10 cellular contexts compared by ENCODE assay signal in genomic region chr3:196774191-196774820, GRCh38. TPM values are rescaled to one million over a fixed set of nuclear protein-coding genes. Genes with fewer than 3 reads are reported as not detected.
DNase-seq lines count a peak whose midpoint lies in the region; ATAC-seq and TF ChIP-seq lines count a peak whose summit lies in the region.
"Had no signal": no experiment of that assay in that cellular context is flagged by ENCODE, and none has a peak within 500 bp of the region (broad histone marks: within the 10 kb centered on the region; RNA-seq: fewer than 3 reads in every experiment).

No MANE protein-coding gene starts in this region.

- no peaks in the 10 kb centered on the region for H3K9me3 Mint-ChIP-seq in Caco-2 (ENCODE audit: unreplicated experiment)
- H3K9me3 Mint-ChIP-seq in dendritic cell treated with granulocyte-macrophage colony-stimulating factor and Interleukin-4, amounts not matched to agents 40 ng/mL and 50 ng/mL, for 4 days: no peaks in the 10 kb centered on the region
- no peaks in the 10 kb centered on the region for H3K9me3 Mint-ChIP-seq in natural killer cell

- H3K9me3 ChIP-seq in Caco-2: no peaks in the 10 kb centered on the region
- H3K9me3 ChIP-seq in Panc1 (ENCODE audit: control insufficient read depth, insufficient read depth, low read depth, low read length): no peaks in the 10 kb centered on the region
- H3K9me3 ChIP-seq: suprapubic skin had no signal

- H3K4me3 Mint-ChIP-seq in Caco-2 (ENCODE audit: unreplicated experiment): no peak overlapping the region
- no peak overlapping the region for H3K4me3 Mint-ChIP-seq in dendritic cell treated with granulocyte-macrophage colony-stimulating factor and Interleukin-4, amounts not matched to agents 40 ng/mL and 50 ng/mL, for 4 days
- H3K4me3 Mint-ChIP-seq in natural killer cell: peak overlapping the region; percentile 4

- POLR2A ChIA-PET in Caco-2 (lab: Charles Lee) (no interaction called here), Panc1 (lab: Charles Lee) (no interaction called here)

- no peaks in the 10 kb centered on the region for H3K27me3 ChIP-seq in Caco-2 (replicated peaks; ENCODE audit: control insufficient read depth, insufficient read depth, low read length)
- no peaks in the 10 kb centered on the region for H3K27me3 ChIP-seq in Panc1 (ENCODE audit: control insufficient read depth, insufficient read depth, low read length)
- H3K27me3 ChIP-seq: suprapubic skin had no signal

- ATAC-seq in Panc1 (no peak), natural killer cell (peak in 1 of 3 donors; percentile 35), HG03108 (IDR thresholded peaks at IDR 0.05; ENCODE audit: unreplicated experiment) (no peak), omental fat pad (ENCODE audit: low FRiP score) (no peak), esophagus mucosa (no peak)

- in situ Hi-C loops in Panc1 (cut with HindIII; ENCODE audit: low pct_unique_long_range_greater_than_20kb, low sequenced_read_pairs): no loop called here

- H3K27me3 Mint-ChIP-seq in Caco-2 (ENCODE audit: insufficient read depth, unreplicated experiment) (no peaks in the 10 kb centered on the region), natural killer cell (ENCODE audit: low read depth in 2 of 2) (no peaks in the 10 kb centered on the region)
- H3K27me3 Mint-ChIP-seq in dendritic cell treated with granulocyte-macrophage colony-stimulating factor and Interleukin-4, amounts not matched to agents 40 ng/mL and 50 ng/mL, for 4 days: no peaks in the 10 kb centered on the region

- H3K36me3 ChIP-seq in Caco-2 (ENCODE audit: control insufficient read depth, insufficient read depth, low read length) (no peaks in the 10 kb centered on the region), Panc1 (ENCODE audit: control insufficient read depth, insufficient read depth, low read length) (no peaks in the 10 kb centered on the region; the same call in 1 of the 2 replicates)
- H3K36me3 ChIP-seq: suprapubic skin had no signal

- BruUV-seq in Caco-2 (replicated peaks; lab: Mats Ljungman, UMichigan) (no TSS peak), Panc1 (replicated peaks; lab: Mats Ljungman, UMichigan) (TSS peak; percentile 11)

- TF ChIP-seq CTCF in Caco-2 (IDR thresholded peaks at IDR 0.05; ENCODE audit: insufficient read depth in 1 of 2, low read depth in 1 of 2, low read length in 1 of 2, severe bottlenecking in 1 of 2, unreplicated experiment in 1 of 2) (no peak), Panc1 (IDR thresholded peaks at IDR 0.05) (no peak), natural killer cell (IDR thresholded peaks at IDR 0.05) (no peak), omental fat pad (IDR thresholded peaks at IDR 0.05) (no peak)

- H3K27ac Mint-ChIP-seq in Caco-2 (ENCODE audit: unreplicated experiment) (peak overlapping the region; percentile 6), natural killer cell (peak overlapping the region; percentile 66)
- H3K27ac Mint-ChIP-seq in dendritic cell treated with granulocyte-macrophage colony-stimulating factor and Interleukin-4, amounts not matched to agents 40 ng/mL and 50 ng/mL, for 4 days: peak overlapping the region; percentile 75

- CTCF ChIA-PET in Caco-2 (lab: Charles Lee): no interaction called here
- CTCF ChIA-PET in Panc1 (lab: Charles Lee): interaction anchor here (0.6 kb wide), 1 partner anchor 923 kb away, joined by 3 read pairs; no protein-coding TSS in a partner anchor

- H3K27ac ChIP-seq in Panc1 (ENCODE audit: low read length): peak overlapping the region; percentile 29; the same call in 1 of the 2 replicates
- H3K27ac ChIP-seq: suprapubic skin had no signal

- H3K36me3 Mint-ChIP-seq in Caco-2 (ENCODE audit: insufficient read depth, unreplicated experiment) (peaks cover 38% of the 10 kb centered on the region), natural killer cell (no peaks in the 10 kb centered on the region)
- peaks cover 54% of the 10 kb centered on the region for H3K36me3 Mint-ChIP-seq in dendritic cell treated with granulocyte-macrophage colony-stimulating factor and Interleukin-4, amounts not matched to agents 40 ng/mL and 50 ng/mL, for 4 days (ENCODE audit: low read depth)

- intact Hi-C loops in Caco-2 (cut with micrococcal nuclease; ENCODE audit: unreplicated experiment) (no loop called here), Panc1 (cut with micrococcal nuclease; ENCODE audit: unreplicated experiment) (no loop called here), natural killer cell (cut with micrococcal nuclease) (no loop called here)
- intact Hi-C loops in dendritic cell treated with granulocyte-macrophage colony-stimulating factor and Interleukin-4, amounts not matched to agents 40 ng/mL and 50 ng/mL, for 4 days (cut with micrococcal nuclease): no loop called here

- no peak for DNase-seq in Caco-2
- peak; percentile 42 for DNase-seq in Panc1 (ENCODE audit: low read depth, low spot score)
- DNase-seq in natural killer cell: no peak
- DNase-seq in omental fat pad (ENCODE audit: low spot score): no peak
- no peak for DNase-seq in T-helper 9 cell
- DNase-seq: NCI-H2227 treated with DMSO at 0.1 percent for 48 hours had no signal

- peaks cover 9% of the 10 kb centered on the region for H3K4me1 Mint-ChIP-seq in Caco-2 (ENCODE audit: low read depth, unreplicated experiment)
- peaks cover 65% of the 10 kb centered on the region for H3K4me1 Mint-ChIP-seq in dendritic cell treated with granulocyte-macrophage colony-stimulating factor and Interleukin-4, amounts not matched to agents 40 ng/mL and 50 ng/mL, for 4 days (ENCODE audit: low read depth)
- H3K4me1 Mint-ChIP-seq in natural killer cell: peaks cover 71 to 73% of the 10 kb centered on the region in 2 donors

- H3K4me3 ChIP-seq in Caco-2 (ENCODE audit: low read depth, low read length) (no peak overlapping the region), Panc1 (ENCODE audit: low read depth in 2 of 2, low read length in 2 of 2) (no peak overlapping the region)
- H3K4me3 ChIP-seq: suprapubic skin had no signal

- H3K4me1 ChIP-seq in Caco-2 (0 out of 2 replicates have a peak, but pooled peaks cover 8% of the 10 kb centered on the region), Panc1 (ENCODE audit: control insufficient read depth, insufficient read depth, low read length) (peaks cover 18% of the 10 kb centered on the region)

RNA-seq across cellular contexts. Expression of gene PAK2, which starts 34.6 kb away (rescaled TPM):
- 73.7 and 89.6 TPM in 2 replicates for total RNA-seq in Caco-2 (2022)
- total RNA-seq in Panc1 (2021; ENCODE audit: unreplicated experiment): 185 TPM
- polyA plus RNA-seq in Panc1 (2012; ENCODE audit: insufficient read length): 115 TPM
- total RNA-seq in natural killer cell: 10 to 100 TPM; 64.5 to 68.6 (median 66.4) TPM
- total RNA-seq in omental fat pad: 100 to 1,000 TPM in 1 of 4 donors, 10 to 100 TPM in 3; 50.3 to 108 (median 81.0) TPM
- 36.5 TPM for total RNA-seq in esophagus mucosa

Comparison
In these comparisons a context has a peak if more than half of its experiments do, and no peak if none do; other contexts are left out.
1. H3K27ac Mint-ChIP-seq: peak in every context shown above with its lines; median percentile 75 in dendritic cell treated with granulocyte-macrophage colony-stimulating factor and Interleukin-4, amounts not matched to agents 40 ng/mL and 50 ng/mL, for 4 days; 66 in natural killer cell; 6 in Caco-2.